Comparison of ENCODE assay signal across 8 cellular contexts in genomic region chr17:31487648-31488263, GRCh38.
DNase-seq lines count a peak whose midpoint lies in the region; ATAC-seq, FAIRE-seq and TF ChIP-seq lines count a peak whose summit lies in the region.

No MANE protein-coding gene starts in this region.

- 0 to 1% (median 1%) methylated on average over 39 to 83 of the region's 83 CpGs for whole genome bisulfite sequencing in ovary, 3 donors

- no peak for FAIRE-seq in H54 (lab: Jason Lieb, UNC)

- peaks cover 5% of the 10 kb centered on the region; the same call in 1 of the 2 replicates for H3F3A ChIP-seq in MM.1S (ENCODE audit: insufficient read depth, low read length)

- H4K20me1 ChIP-seq in DND-41 (ENCODE audit: insufficient read depth, low read length) (no peaks in the 10 kb centered on the region; the same call in 1 of the 2 replicates), MM.1S (ENCODE audit: insufficient read depth, low read length) (no peaks in the 10 kb centered on the region)

- H2AFZ ChIP-seq in DND-41 (ENCODE audit: low read depth, low read length) (no peak overlapping the region), MM.1S (ENCODE audit: low read length) (peak overlapping the region; percentile 99)

- no peak for TF ChIP-seq CTCF in DND-41 (IDR thresholded peaks at IDR 0.05; ENCODE audit: borderline replicate concordance, extremely low read depth, low read length, poor library complexity, severe bottlenecking)
- no peak for TF ChIP-seq CTCF in MM.1S (IDR thresholded peaks at IDR 0.05; ENCODE audit: low read length)
- TF ChIP-seq CTCF in ovary (IDR thresholded peaks at IDR 0.05), result no peak
- TF ChIP-seq CTCF in thoracic aorta (IDR thresholded peaks at IDR 0.05), result no peak

- H3K79me2 ChIP-seq in DND-41 (ENCODE audit: insufficient read depth, low read length) (no peaks in the 10 kb centered on the region), MM.1S (ENCODE audit: low read length) (peaks cover 27% of the 10 kb centered on the region)

- TF ChIP-seq EP300 in ovary (IDR thresholded peaks at IDR 0.05), result no peak

- H3K9me2 ChIP-seq in MM.1S (replicated peaks; ENCODE audit: insufficient read depth, low read length), result no peaks in the 10 kb centered on the region

- intact Hi-C loops in Right ventricle myocardium inferior (cut with DNase I) (no loop called here), ovary (cut with DNase I) (loop anchor here in 1 of 4 donors (5.0 kb wide), 1 partner anchor 50 kb away; no protein-coding TSS in a partner anchor)

- H3K27ac ChIP-seq in DND-41 (ENCODE audit: low read length) (no peak overlapping the region), MM.1S (ENCODE audit: low read length) (peak overlapping the region; percentile 14; the same call in 1 of the 2 replicates), ovary (no peak overlapping the region), thoracic aorta (no peak overlapping the region)

- peaks cover 8% of the 10 kb centered on the region; the same call in 1 of the 2 replicates for H3K4me1 ChIP-seq in DND-41 (ENCODE audit: insufficient read depth, low read length)
- H3K4me1 ChIP-seq in MM.1S (ENCODE audit: low read length), result peaks cover 21% of the 10 kb centered on the region
- peaks cover 2% of the 10 kb centered on the region for H3K4me1 ChIP-seq in ovary (ENCODE audit: insufficient read depth)
- peaks cover 11 to 14% of the 10 kb centered on the region in 2 donors for H3K4me1 ChIP-seq in thoracic aorta (ENCODE audit: control insufficient read depth in 1 of 2, low read depth in 2 of 2)

- TF ChIP-seq POLR2A in H54 (IDR thresholded peaks at IDR 0.05; ENCODE audit: low read depth, low read length) (no peak), ovary (IDR thresholded peaks at IDR 0.05) (peak; percentile 41)

- ATAC-seq in DND-41 (ENCODE audit: insufficient read depth, low read depth) (peak; percentile 65), Right ventricle myocardium inferior (peak; percentile 92), thoracic aorta (ENCODE audit: insufficient number of reproducible peaks, low FRiP score, low read depth) (peak; percentile 11)

- peak; percentile 58 for DNase-seq in DND-41
- DNase-seq in H54 (ENCODE audit: insufficient read length, low spot score), result peak; percentile 63
- DNase-seq in MM.1S, result peak; percentile 97
- DNase-seq in SHP77 (lab: John Stamatoyannopoulos, UW), result peak; percentile 84 to 86
- peak; percentile 95 for DNase-seq in activated naive CD4-positive, alpha-beta T cell treated with Interleukin-2 at 50 U/mL for 16 hours
- peak; percentile 96 for DNase-seq in Right ventricle myocardium inferior (ENCODE audit: missing footprints)
- DNase-seq in ovary, result peak; percentile 84 to 88 (median 87)
- peak; percentile 58 for DNase-seq in thoracic aorta (ENCODE audit: low spot score)

- H3K9me3 ChIP-seq in DND-41 (ENCODE audit: insufficient read depth, low read length, severe bottlenecking) (no peaks in the 10 kb centered on the region), MM.1S (replicated peaks; ENCODE audit: insufficient read depth, low read length) (no peaks in the 10 kb centered on the region), ovary (no peaks in the 10 kb centered on the region), thoracic aorta (no peaks in the 10 kb centered on the region)

- H3K9ac ChIP-seq in DND-41 (ENCODE audit: low read depth, low read length), result no peak overlapping the region
- peak overlapping the region; percentile 52; the same call in 1 of the 2 replicates for H3K9ac ChIP-seq in MM.1S (ENCODE audit: low read length)

- H3K27me3 ChIP-seq in DND-41 (ENCODE audit: insufficient read depth, low read length, poor library complexity), result peaks cover 23% of the 10 kb centered on the region
- no peaks in the 10 kb centered on the region for H3K27me3 ChIP-seq in MM.1S (replicated peaks; ENCODE audit: insufficient read depth, low read length)
- no peaks in the 10 kb centered on the region for H3K27me3 ChIP-seq in ovary
- no peaks in the 10 kb centered on the region for H3K27me3 ChIP-seq in thoracic aorta (replicated peaks; ENCODE audit: insufficient read depth)

- H3K4me3 ChIP-seq in DND-41 (ENCODE audit: low read depth in 1 of 2, low read length in 2 of 2) (peak overlapping the region in 1 of 2 experiments; percentile 44; a peak in 1 of 4 replicates), MM.1S (ENCODE audit: low read length) (peak overlapping the region; percentile 69), ovary (peak overlapping the region; percentile 43), thoracic aorta (peak overlapping the region; percentile 70)

- H3K4me2 ChIP-seq in DND-41 (ENCODE audit: insufficient read depth, low read length), result peak overlapping the region; percentile 62
- H3K4me2 ChIP-seq in MM.1S (ENCODE audit: low read depth, low read length), result peak overlapping the region; percentile 99

- H3K36me3 ChIP-seq in DND-41 (ENCODE audit: insufficient read depth, low read length) (no peaks in the 10 kb centered on the region), MM.1S (replicated peaks; ENCODE audit: insufficient read depth, low read length) (no peaks in the 10 kb centered on the region), ovary (no peaks in the 10 kb centered on the region), thoracic aorta (no peaks in the 10 kb centered on the region)

Comparison
In these comparisons a context has a peak if more than half of its experiments do, and no peak if none do; other contexts are left out.
1. ATAC-seq: peak in every context shown above with its lines; median percentile 92 in Right ventricle myocardium inferior; 65 in DND-41; 11 in thoracic aorta.